In genomic region chr19:48745208-48745995, GRCh38 we compare ENCODE assay signal across 1 cellular context.
TF ChIP-seq lines count a peak whose summit lies in the region.

No MANE protein-coding gene starts in this region.

TF ChIP-seq in HepG2, 621 proteins besides CTCF, POLR2A, EP300 and RAD21 (continued from another document):
- TF ChIP-seq GRHL1 (CRISPR knock-in tag; conservative IDR thresholded peaks at IDR 0.05) (no peak), GPN1 (CRISPR knock-in tag; IDR thresholded peaks at IDR 0.05; ENCODE audit: borderline replicate concordance) (no peak), ZNF296 (CRISPR knock-in tag; conservative IDR thresholded peaks at IDR 0.05) (no peak), ETV6 (CRISPR knock-in tag; conservative IDR thresholded peaks at IDR 0.05) (no peak), TBL1XR1 (IDR thresholded peaks at IDR 0.05; ENCODE audit: borderline replicate concordance, low read length, partially characterized antibody) (peak; percentile 74), ZNF230 (CRISPR knock-in tag; IDR thresholded peaks at IDR 0.05) (no peak), GABPA (IDR thresholded peaks at IDR 0.05; ENCODE audit: low read depth, low read length) (no peak), GABPA (CRISPR knock-in tag; IDR thresholded peaks at IDR 0.05; ENCODE audit: low read depth) (peak; percentile 69), ZNF414 (CRISPR knock-in tag; IDR thresholded peaks at IDR 0.05) (no peak)
